In the genomic region with DNA sequence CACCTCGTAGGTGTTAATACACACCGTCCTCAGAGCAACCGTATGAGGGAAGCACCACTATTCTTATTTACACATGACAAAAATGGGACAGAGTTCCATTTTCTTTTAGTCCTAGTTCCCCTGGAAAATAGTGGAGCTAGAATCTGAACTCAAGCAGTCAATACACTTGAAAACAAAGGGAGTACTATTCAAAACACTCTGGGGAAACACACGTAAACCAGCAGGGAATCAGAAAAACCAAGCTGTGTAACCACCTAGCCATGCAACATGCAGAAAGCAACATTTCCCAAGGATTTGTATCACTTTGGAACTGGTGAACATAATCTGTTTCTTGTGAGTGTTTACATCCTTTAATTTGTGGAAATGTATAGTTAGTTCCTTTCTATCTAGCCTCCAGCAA, we compare ENCODE assay signal across 1 cellular context.
TF ChIP-seq lines count a peak whose summit lies in the region.

No MANE protein-coding gene starts in this region.

TF ChIP-seq in GM23338, 12 proteins besides CTCF, POLR2A, EP300 and RAD21 (continued from another document):
- TF ChIP-seq, protein P1, sequence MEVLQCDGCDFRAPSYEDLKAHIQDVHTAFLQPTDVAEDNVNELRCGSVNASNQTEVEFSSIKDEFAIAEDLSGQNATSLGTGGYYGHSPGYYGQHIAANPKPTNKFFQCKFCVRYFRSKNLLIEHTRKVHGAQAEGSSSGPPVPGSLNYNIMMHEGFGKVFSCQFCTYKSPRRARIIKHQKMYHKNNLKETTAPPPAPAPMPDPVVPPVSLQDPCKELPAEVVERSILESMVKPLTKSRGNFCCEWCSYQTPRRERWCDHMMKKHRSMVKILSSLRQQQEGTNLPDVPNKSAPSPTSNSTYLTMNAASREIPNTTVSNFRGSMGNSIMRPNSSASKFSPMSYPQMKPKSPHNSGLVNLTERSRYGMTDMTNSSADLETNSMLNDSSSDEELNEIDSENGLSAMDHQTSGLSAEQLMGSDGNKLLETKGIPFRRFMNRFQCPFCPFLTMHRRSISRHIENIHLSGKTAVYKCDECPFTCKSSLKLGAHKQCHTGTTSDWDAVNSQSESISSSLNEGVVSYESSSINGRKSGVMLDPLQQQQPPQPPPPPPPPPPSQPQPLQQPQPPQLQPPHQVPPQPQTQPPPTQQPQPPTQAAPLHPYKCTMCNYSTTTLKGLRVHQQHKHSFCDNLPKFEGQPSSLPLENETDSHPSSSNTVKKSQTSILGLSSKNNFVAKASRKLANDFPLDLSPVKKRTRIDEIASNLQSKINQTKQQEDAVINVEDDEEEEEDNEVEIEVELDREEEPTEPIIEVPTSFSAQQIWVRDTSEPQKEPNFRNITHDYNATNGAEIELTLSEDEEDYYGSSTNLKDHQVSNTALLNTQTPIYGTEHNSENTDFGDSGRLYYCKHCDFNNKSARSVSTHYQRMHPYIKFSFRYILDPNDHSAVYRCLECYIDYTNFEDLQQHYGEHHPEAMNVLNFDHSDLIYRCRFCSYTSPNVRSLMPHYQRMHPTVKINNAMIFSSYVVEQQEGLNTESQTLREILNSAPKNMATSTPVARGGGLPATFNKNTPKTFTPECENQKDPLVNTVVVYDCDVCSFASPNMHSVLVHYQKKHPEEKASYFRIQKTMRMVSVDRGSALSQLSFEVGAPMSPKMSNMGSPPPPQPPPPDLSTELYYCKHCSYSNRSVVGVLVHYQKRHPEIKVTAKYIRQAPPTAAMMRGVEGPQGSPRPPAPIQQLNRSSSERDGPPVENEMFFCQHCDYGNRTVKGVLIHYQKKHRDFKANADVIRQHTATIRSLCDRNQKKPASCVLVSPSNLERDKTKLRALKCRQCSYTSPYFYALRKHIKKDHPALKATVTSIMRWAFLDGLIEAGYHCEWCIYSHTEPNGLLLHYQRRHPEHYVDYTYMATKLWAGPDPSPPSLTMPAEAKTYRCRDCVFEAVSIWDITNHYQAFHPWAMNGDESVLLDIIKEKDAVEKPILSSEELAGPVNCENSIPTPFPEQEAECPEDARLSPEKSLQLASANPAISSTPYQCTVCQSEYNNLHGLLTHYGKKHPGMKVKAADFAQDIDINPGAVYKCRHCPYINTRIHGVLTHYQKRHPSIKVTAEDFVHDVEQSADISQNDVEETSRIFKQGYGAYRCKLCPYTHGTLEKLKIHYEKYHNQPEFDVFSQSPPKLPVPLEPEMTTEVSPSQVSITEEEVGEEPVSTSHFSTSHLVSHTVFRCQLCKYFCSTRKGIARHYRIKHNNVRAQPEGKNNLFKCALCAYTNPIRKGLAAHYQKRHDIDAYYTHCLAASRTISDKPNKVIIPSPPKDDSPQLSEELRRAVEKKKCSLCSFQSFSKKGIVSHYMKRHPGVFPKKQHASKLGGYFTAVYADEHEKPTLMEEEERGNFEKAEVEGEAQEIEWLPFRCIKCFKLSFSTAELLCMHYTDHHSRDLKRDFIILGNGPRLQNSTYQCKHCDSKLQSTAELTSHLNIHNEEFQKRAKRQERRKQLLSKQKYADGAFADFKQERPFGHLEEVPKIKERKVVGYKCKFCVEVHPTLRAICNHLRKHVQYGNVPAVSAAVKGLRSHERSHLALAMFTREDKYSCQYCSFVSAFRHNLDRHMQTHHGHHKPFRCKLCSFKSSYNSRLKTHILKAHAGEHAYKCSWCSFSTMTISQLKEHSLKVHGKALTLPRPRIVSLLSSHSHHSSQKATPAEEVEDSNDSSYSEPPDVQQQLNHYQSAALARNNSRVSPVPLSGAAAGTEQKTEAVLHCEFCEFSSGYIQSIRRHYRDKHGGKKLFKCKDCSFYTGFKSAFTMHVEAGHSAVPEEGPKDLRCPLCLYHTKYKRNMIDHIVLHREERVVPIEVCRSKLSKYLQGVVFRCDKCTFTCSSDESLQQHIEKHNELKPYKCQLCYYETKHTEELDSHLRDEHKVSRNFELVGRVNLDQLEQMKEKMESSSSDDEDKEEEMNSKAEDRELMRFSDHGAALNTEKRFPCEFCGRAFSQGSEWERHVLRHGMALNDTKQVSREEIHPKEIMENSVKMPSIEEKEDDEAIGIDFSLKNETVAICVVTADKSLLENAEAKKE (CRISPR knock-in tag; IDR thresholded peaks at IDR 0.05) = no peak
- no peak for TF ChIP-seq JUNB (IDR thresholded peaks at IDR 0.05; ENCODE audit: unreplicated experiment)
- TF ChIP-seq, protein P2, sequence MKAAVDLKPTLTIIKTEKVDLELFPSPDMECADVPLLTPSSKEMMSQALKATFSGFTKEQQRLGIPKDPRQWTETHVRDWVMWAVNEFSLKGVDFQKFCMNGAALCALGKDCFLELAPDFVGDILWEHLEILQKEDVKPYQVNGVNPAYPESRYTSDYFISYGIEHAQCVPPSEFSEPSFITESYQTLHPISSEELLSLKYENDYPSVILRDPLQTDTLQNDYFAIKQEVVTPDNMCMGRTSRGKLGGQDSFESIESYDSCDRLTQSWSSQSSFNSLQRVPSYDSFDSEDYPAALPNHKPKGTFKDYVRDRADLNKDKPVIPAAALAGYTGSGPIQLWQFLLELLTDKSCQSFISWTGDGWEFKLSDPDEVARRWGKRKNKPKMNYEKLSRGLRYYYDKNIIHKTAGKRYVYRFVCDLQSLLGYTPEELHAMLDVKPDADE (IDR thresholded peaks at IDR 0.05) = no peak
